In genomic region chr4:183444953-183445543, GRCh38 we compare ENCODE assay signal across 8 cellular contexts. TPM values are rescaled to one million over a fixed set of nuclear protein-coding genes. Genes with fewer than 3 reads are reported as not detected.
A peak's percentile ranks its signal among the peaks of the same experiment; 100 is the strongest.
DNase-seq lines count a peak whose midpoint lies in the region; ATAC-seq and TF ChIP-seq lines count a peak whose summit lies in the region.

No MANE protein-coding gene starts in this region.

- TF ChIP-seq CTCF in esophagus squamous epithelium (IDR thresholded peaks at IDR 0.05), result no peak

- CTCF ChIA-PET in CD8-positive, alpha-beta memory T cell (lab: Charles Lee), result interaction anchor here (0.9 to 1.4 kb wide), 3 partner anchors 8 to 38 kb away, joined by 3 to 5 read pairs (median 3); no protein-coding TSS in a partner anchor

- H3K36me3 ChIP-seq in CD8-positive, alpha-beta memory T cell (ENCODE audit: insufficient read depth, low read length), result peaks cover 21% of the 10 kb centered on the region
- H3K36me3 ChIP-seq in esophagus squamous epithelium, result peaks cover 0 to 42% (median 10%) of the 10 kb centered on the region in 3 donors

- H3K9me3 Mint-ChIP-seq in CD8-positive, alpha-beta memory T cell, result no peaks in the 10 kb centered on the region
- no peaks in the 10 kb centered on the region for H3K9me3 Mint-ChIP-seq in T-helper 1 cell treated with Interleukin-12 subunit alpha and Interleukin-12 subunit beta and Interleukin-4 antibody, amounts not matched to agents 30 μg/mL and 1 μg/mL, for 36 hours
- no peaks in the 10 kb centered on the region for H3K9me3 Mint-ChIP-seq in natural killer cell treated with Interleukin-12 subunit alpha and Interleukin-12 subunit beta and Interleukin-15 and Interleukin-18, amount 100 ng/mL, for 72 hours

- no peaks in the 10 kb centered on the region for H3K9me3 ChIP-seq in CD8-positive, alpha-beta memory T cell (ENCODE audit: low read length)
- H3K9me3 ChIP-seq in esophagus squamous epithelium, result no peaks in the 10 kb centered on the region

- peaks cover 6 to 55% (median 7%) of the 10 kb centered on the region in 3 donors for H3K36me3 Mint-ChIP-seq in CD8-positive, alpha-beta memory T cell
- peaks cover 37% of the 10 kb centered on the region for H3K36me3 Mint-ChIP-seq in T-helper 1 cell treated with Interleukin-12 subunit alpha and Interleukin-12 subunit beta and Interleukin-4 antibody, amounts not matched to agents 30 μg/mL and 1 μg/mL, for 36 hours (ENCODE audit: low read depth)
- H3K36me3 Mint-ChIP-seq in natural killer cell treated with Interleukin-12 subunit alpha and Interleukin-12 subunit beta and Interleukin-15 and Interleukin-18, amount 100 ng/mL, for 72 hours, result peaks cover 30% of the 10 kb centered on the region

- peak overlapping the region; percentile 95 to 100 (median 96) for H3K4me3 Mint-ChIP-seq in CD8-positive, alpha-beta memory T cell
- peak overlapping the region; percentile 96 for H3K4me3 Mint-ChIP-seq in T-helper 1 cell treated with Interleukin-12 subunit alpha and Interleukin-12 subunit beta and Interleukin-4 antibody, amounts not matched to agents 30 μg/mL and 1 μg/mL, for 36 hours
- peak overlapping the region; percentile 92 for H3K4me3 Mint-ChIP-seq in natural killer cell treated with Interleukin-12 subunit alpha and Interleukin-12 subunit beta and Interleukin-15 and Interleukin-18, amount 100 ng/mL, for 72 hours

- peak; percentile 21 for ATAC-seq in GM19023 (IDR thresholded peaks at IDR 0.05; ENCODE audit: unreplicated experiment)
- ATAC-seq in HG03175 (IDR thresholded peaks at IDR 0.05; ENCODE audit: unreplicated experiment), result peak; percentile 24
- peak; percentile 12 to 19 for ATAC-seq in natural killer cell treated with Interleukin-12 subunit alpha and Interleukin-12 subunit beta and Interleukin-15 and Interleukin-18, amount 100 ng/mL, for 72 hours

- no peaks in the 10 kb centered on the region for H3K27me3 Mint-ChIP-seq in CD8-positive, alpha-beta memory T cell
- peaks cover 4% of the 10 kb centered on the region for H3K27me3 Mint-ChIP-seq in T-helper 1 cell treated with Interleukin-12 subunit alpha and Interleukin-12 subunit beta and Interleukin-4 antibody, amounts not matched to agents 30 μg/mL and 1 μg/mL, for 36 hours (ENCODE audit: low read depth)
- H3K27me3 Mint-ChIP-seq in natural killer cell treated with Interleukin-12 subunit alpha and Interleukin-12 subunit beta and Interleukin-15 and Interleukin-18, amount 100 ng/mL, for 72 hours, result no peaks in the 10 kb centered on the region

- H3K4me1 Mint-ChIP-seq in CD8-positive, alpha-beta memory T cell, result peaks cover 43 to 64% (median 54%) of the 10 kb centered on the region in 3 donors
- peaks cover 36% of the 10 kb centered on the region for H3K4me1 Mint-ChIP-seq in T-helper 1 cell treated with Interleukin-12 subunit alpha and Interleukin-12 subunit beta and Interleukin-4 antibody, amounts not matched to agents 30 μg/mL and 1 μg/mL, for 36 hours (ENCODE audit: low read depth)
- H3K4me1 Mint-ChIP-seq in natural killer cell treated with Interleukin-12 subunit alpha and Interleukin-12 subunit beta and Interleukin-15 and Interleukin-18, amount 100 ng/mL, for 72 hours (ENCODE audit: low read depth in 2 of 2), result peaks cover 28 to 33% of the 10 kb centered on the region in 2 donors

- POLR2A ChIA-PET in CD8-positive, alpha-beta memory T cell (lab: Charles Lee), result interaction anchor here (0.5 to 2.8 kb wide), 4 partner anchors 14 to 60 kb away, joined by 5 to 38 read pairs (median 8); partner anchors contain the start of gene ING2

- peak overlapping the region; percentile 89 for H3K27ac ChIP-seq in CD8-positive, alpha-beta memory T cell (ENCODE audit: low read depth, low read length)
- H3K27ac ChIP-seq in esophagus squamous epithelium, result peak overlapping the region; percentile 97 to 99 (median 98)

- no peaks in the 10 kb centered on the region for H3K27me3 ChIP-seq in CD8-positive, alpha-beta memory T cell (ENCODE audit: insufficient read depth, low read length, poor library complexity, severe bottlenecking)
- no peaks in the 10 kb centered on the region for H3K27me3 ChIP-seq in esophagus squamous epithelium

- TF ChIP-seq POLR2A in esophagus squamous epithelium (IDR thresholded peaks at IDR 0.05), result no peak

- no peak for DNase-seq in CD8-positive, alpha-beta memory T cell
- no peak for DNase-seq in esophagus squamous epithelium (lab: John Stamatoyannopoulos, UW)
- no peak for DNase-seq in natural killer cell treated with Interleukin-12 subunit alpha and Interleukin-12 subunit beta and Interleukin-15 and Interleukin-18, amount 100 ng/mL, for 72 hours (ENCODE audit: low spot score)
- DNase-seq in NCI-H446 (lab: John Stamatoyannopoulos, UW), result no peak
- DNase-seq in middle frontal gyrus (ENCODE audit: extremely low spot score, low spot score), result no peak

- peak overlapping the region; percentile 94 to 100 (median 98) for H3K27ac Mint-ChIP-seq in CD8-positive, alpha-beta memory T cell
- H3K27ac Mint-ChIP-seq in T-helper 1 cell treated with Interleukin-12 subunit alpha and Interleukin-12 subunit beta and Interleukin-4 antibody, amounts not matched to agents 30 μg/mL and 1 μg/mL, for 36 hours, result peak overlapping the region; percentile 96
- peak overlapping the region; percentile 92 to 99 for H3K27ac Mint-ChIP-seq in natural killer cell treated with Interleukin-12 subunit alpha and Interleukin-12 subunit beta and Interleukin-15 and Interleukin-18, amount 100 ng/mL, for 72 hours

- intact Hi-C loops in esophagus squamous epithelium (cut with DNase I), result loop anchor here (2.0 kb wide), 1 partner anchor 56 kb away; no protein-coding TSS in a partner anchor

- 0% methylated on average over 1 to 7 of the region's 39 CpGs for WGBS in esophagus squamous epithelium, 2 donors

- peaks cover 51% of the 10 kb centered on the region for H3K4me1 ChIP-seq in CD8-positive, alpha-beta memory T cell (ENCODE audit: insufficient read depth, low read length)
- H3K4me1 ChIP-seq in esophagus squamous epithelium, result peaks cover 6 to 72% (median 25%) of the 10 kb centered on the region in 3 donors

- H3K4me3 ChIP-seq in CD8-positive, alpha-beta memory T cell (ENCODE audit: low read length), result peak overlapping the region; percentile 83
- H3K4me3 ChIP-seq in esophagus squamous epithelium, result peak overlapping the region; percentile 86 to 98 (median 96)

RNA-seq across cellular contexts. Expression of gene CDKN2AIP, which starts 0.6 kb away (rescaled TPM):
- 10 to 100 TPM; 29.4 to 30.1 TPM for total RNA-seq in CD8-positive, alpha-beta memory T cell
- polyA plus RNA-seq in CD8-positive, alpha-beta memory T cell, result 35.3 TPM
- total RNA-seq in esophagus squamous epithelium, result 10 to 100 TPM; 20.3 to 33.5 (median 27.2) TPM
- 10 to 100 TPM; 22.0 to 22.7 TPM for total RNA-seq in natural killer cell treated with Interleukin-12 subunit alpha and Interleukin-12 subunit beta and Interleukin-15 and Interleukin-18, amount 100 ng/mL, for 72 hours

RNA-seq across cellular contexts. Expression of gene ING2, which starts 59.8 kb away (rescaled TPM):
- 10 to 100 TPM; 10.7 to 11.2 TPM for total RNA-seq in CD8-positive, alpha-beta memory T cell
- 19.7 TPM for polyA plus RNA-seq in CD8-positive, alpha-beta memory T cell
- 10 to 100 TPM in 3 of 4 donors, 1 to 10 TPM in 1; 8.1 to 19.3 (median 16.6) TPM for total RNA-seq in esophagus squamous epithelium
- 1 to 10 TPM; 6.3 to 7.7 TPM for total RNA-seq in natural killer cell treated with Interleukin-12 subunit alpha and Interleukin-12 subunit beta and Interleukin-15 and Interleukin-18, amount 100 ng/mL, for 72 hours
